20 cellular contexts compared by ENCODE assay signal in genomic region chr5:53359906-53360305, GRCh38.
A peak's percentile ranks its signal among the peaks of the same experiment; 100 is the strongest.
DNase-seq lines count a peak whose midpoint lies in the region; ATAC-seq, FAIRE-seq and TF ChIP-seq lines count a peak whose summit lies in the region.
"Had no signal": no experiment of that assay in that cellular context is flagged by ENCODE, and none has a peak within 500 bp of the region (broad histone marks: within the 10 kb centered on the region; RNA-seq: fewer than 3 reads in every experiment).

No MANE protein-coding gene starts in this region.

- H3K4me3 ChIP-seq in bronchial epithelial cell (ENCODE audit: low read depth, low read length), result no peak overlapping the region
- no peak overlapping the region for H3K4me3 ChIP-seq in keratinocyte (ENCODE audit: control insufficient read depth in 2 of 3, extremely low read depth in 1 of 3, insufficient read depth in 2 of 3, low read depth in 1 of 3, low read length in 3 of 3)
- H3K4me3 ChIP-seq: stomach had no signal

- dilution Hi-C loops in keratinocyte (cut with MboI; ENCODE audit: extremely low pct_ligation_motif_present, low sequenced_read_pairs), result no loop called here

- CTCF ChIA-PET in activated CD8-positive, alpha-beta T cell treated with anti-CD3 and anti-CD28 coated beads for 36 hours (lab: Charles Lee), result no interaction called here

- H3K9me3 ChIP-seq in keratinocyte (ENCODE audit: control insufficient read depth, low read depth, low read length), result no peaks in the 10 kb centered on the region
- H3K9me3 ChIP-seq: stomach had no signal

- FAIRE-seq in bronchial epithelial cell (lab: Jason Lieb, UNC) (no peak), keratinocyte (lab: Jason Lieb, UNC) (peak; percentile 67)

- H3K79me2 ChIP-seq in keratinocyte (ENCODE audit: control insufficient read depth, insufficient read depth, low read length), result no peaks in the 10 kb centered on the region

- H3K36me3 Mint-ChIP-seq in activated CD8-positive, alpha-beta T cell treated with anti-CD3 and anti-CD28 coated beads for 36 hours (ENCODE audit: low read depth), result no peaks in the 10 kb centered on the region
- H3K36me3 Mint-ChIP-seq: activated naive CD4-positive, alpha-beta T cell treated with anti-CD3 and anti-CD28 coated beads, Interleukin-2, amount 50 U/mL, for 24 hours; brain; T-cell had no signal

- no peak overlapping the region for H3K4me3 Mint-ChIP-seq in activated CD8-positive, alpha-beta T cell treated with anti-CD3 and anti-CD28 coated beads for 36 hours
- H3K4me3 Mint-ChIP-seq: activated naive CD4-positive, alpha-beta T cell treated with anti-CD3 and anti-CD28 coated beads, Interleukin-2, amount 50 U/mL, for 24 hours; brain; T-cell had no signal

- no peaks in the 10 kb centered on the region for H3K4me1 Mint-ChIP-seq in activated CD8-positive, alpha-beta T cell treated with anti-CD3 and anti-CD28 coated beads for 36 hours (ENCODE audit: low read depth)
- H3K4me1 Mint-ChIP-seq: activated naive CD4-positive, alpha-beta T cell treated with anti-CD3 and anti-CD28 coated beads, Interleukin-2, amount 50 U/mL, for 24 hours; brain; T-cell had no signal

- H3K27me3 ChIP-seq in bronchial epithelial cell (ENCODE audit: control insufficient read depth, insufficient read depth, low read length), result no peaks in the 10 kb centered on the region
- no peaks in the 10 kb centered on the region for H3K27me3 ChIP-seq in keratinocyte (ENCODE audit: control insufficient read depth, extremely low read depth, insufficient read depth, low read length)
- H3K27me3 ChIP-seq: stomach had no signal

- DNase-seq in A172 (ENCODE audit: low spot score), result peak; percentile 48
- DNase-seq in HCEC 1CT, result peak; percentile 38
- peak; percentile 38 for DNase-seq in bronchial epithelial cell (ENCODE audit: low read depth)
- no peak for DNase-seq in keratinocyte (ENCODE audit: low read depth, low spot score)
- no peak for DNase-seq in central memory CD4-positive, alpha-beta T cell
- no peak for DNase-seq in DMS79 (lab: John Stamatoyannopoulos, UW)
- no peak for DNase-seq in activated CD8-positive, alpha-beta T cell treated with anti-CD3 and anti-CD28 coated beads for 36 hours
- DNase-seq: activated CD4-positive, alpha-beta T cell treated with anti-CD3 and anti-CD28 coated beads, Interleukin-2, amount 50 U/mL, for 4 hours; hippocampal formation; kidney glomerular epithelial cell; midbrain; NCI-H2081; NCI-H69; stimulated activated CD4-positive, alpha-beta T cell treated with anti-CD3 and anti-CD28 coated beads, Interleukin-1b, Interleukin-23, amount 100 ng/mL, for 48 hours; stomach; T-cell had no signal

- H3K27ac Mint-ChIP-seq in activated CD8-positive, alpha-beta T cell treated with anti-CD3 and anti-CD28 coated beads for 36 hours, result no peak overlapping the region
- H3K27ac Mint-ChIP-seq: activated naive CD4-positive, alpha-beta T cell treated with anti-CD3 and anti-CD28 coated beads, Interleukin-2, amount 50 U/mL, for 24 hours; T-cell had no signal

- no peak for TF ChIP-seq CTCF in bronchial epithelial cell (IDR thresholded peaks at IDR 0.05; ENCODE audit: insufficient read depth, low read length, severe bottlenecking)
- no peak for TF ChIP-seq CTCF in keratinocyte (optimal IDR thresholded peaks at IDR 0.05 in 1 of 3, IDR thresholded peaks at IDR 0.05 in 1 of 3, conservative IDR thresholded peaks at IDR 0.05 in 1 of 3; ENCODE audit: extremely low read depth in 1 of 3, insufficient read depth in 2 of 3, low read length in 3 of 3)
- TF ChIP-seq CTCF in activated CD8-positive, alpha-beta T cell treated with anti-CD3 and anti-CD28 coated beads for 36 hours (IDR thresholded peaks at IDR 0.05), result no peak

- no peak overlapping the region for H3K9ac ChIP-seq in keratinocyte (ENCODE audit: control insufficient read depth, extremely low read depth, insufficient read depth, low read length)

- H2AFZ ChIP-seq in keratinocyte (ENCODE audit: control insufficient read depth, low read length), result no peak overlapping the region

- H3K9me3 Mint-ChIP-seq in activated CD8-positive, alpha-beta T cell treated with anti-CD3 and anti-CD28 coated beads for 36 hours, result no peaks in the 10 kb centered on the region
- H3K9me3 Mint-ChIP-seq: activated naive CD4-positive, alpha-beta T cell treated with anti-CD3 and anti-CD28 coated beads, Interleukin-2, amount 50 U/mL, for 24 hours had no signal

- no peaks in the 10 kb centered on the region for H3K9me1 ChIP-seq in keratinocyte (ENCODE audit: control insufficient read depth, extremely low read depth, insufficient read depth, low read length)

- intact Hi-C loops in activated CD8-positive, alpha-beta T cell treated with anti-CD3 and anti-CD28 coated beads for 36 hours (cut with micrococcal nuclease), result no loop called here

- no peak overlapping the region for H3K4me2 ChIP-seq in keratinocyte (ENCODE audit: control insufficient read depth, extremely low read depth, insufficient read depth, low read depth, low read length)

- H3K27ac ChIP-seq in keratinocyte (ENCODE audit: control insufficient read depth, insufficient read depth, low read length), result peak overlapping the region; percentile 96
- H3K27ac ChIP-seq: stomach had no signal

- peaks cover 5% of the 10 kb centered on the region for H3K27me3 Mint-ChIP-seq in activated CD8-positive, alpha-beta T cell treated with anti-CD3 and anti-CD28 coated beads for 36 hours

- H3K36me3 ChIP-seq in bronchial epithelial cell (ENCODE audit: control insufficient read depth, insufficient read depth, low read length), result no peaks in the 10 kb centered on the region
- peaks cover 0 to 4% of the 10 kb centered on the region in 2 experiments for H3K36me3 ChIP-seq in keratinocyte (ENCODE audit: control insufficient read depth in 2 of 2, extremely low read depth in 1 of 2, insufficient read depth in 2 of 2, low read length in 2 of 2)
- H3K36me3 ChIP-seq: stomach had no signal

- peaks cover 66% of the 10 kb centered on the region for H3K4me1 ChIP-seq in keratinocyte (ENCODE audit: control insufficient read depth, extremely low read depth, insufficient read depth, low read length)
- H3K4me1 ChIP-seq: stomach had no signal

- H4K20me1 ChIP-seq in keratinocyte (ENCODE audit: control insufficient read depth, extremely low read depth, insufficient read depth, low read length), result no peaks in the 10 kb centered on the region

- no peak for ATAC-seq in activated CD8-positive, alpha-beta T cell treated with anti-CD3 and anti-CD28 coated beads for 36 hours
- no peak for ATAC-seq in GM21786 (IDR thresholded peaks at IDR 0.05; ENCODE audit: unreplicated experiment)
- ATAC-seq: Panc1, T-cell had no signal

- POLR2A ChIA-PET in activated CD8-positive, alpha-beta T cell treated with anti-CD3 and anti-CD28 coated beads for 36 hours (lab: Charles Lee), result no interaction called here

Comparison
In these comparisons a context has a peak if more than half of its experiments do, and no peak if none do; other contexts are left out.
1. DNase-seq: peak in A172 (single experiment), HCEC 1CT (single experiment) and bronchial epithelial cell (single experiment); none in keratinocyte (single experiment), central memory CD4-positive, alpha-beta T cell (single experiment), DMS79 (single experiment) and activated CD8-positive, alpha-beta T cell treated with anti-CD3 and anti-CD28 coated beads for 36 hours (single experiment).